Comparison of ENCODE assay signal across 8 cellular contexts in genomic region chr10:117165557-117166419, GRCh38. TPM values are rescaled to one million over a fixed set of nuclear protein-coding genes. Genes with fewer than 3 reads are reported as not detected.
DNase-seq lines count a peak whose midpoint lies in the region; ATAC-seq, FAIRE-seq and TF ChIP-seq lines count a peak whose summit lies in the region.

No MANE protein-coding gene starts in this region.

- H3K9ac ChIP-seq in ES-I3 (ENCODE audit: low read depth, low read length) (peak overlapping the region; percentile 41; the same call in 1 of the 2 replicates), H1 (replicated peaks in 1 of 4; ENCODE audit: extremely low read depth in 1 of 4, low read depth in 3 of 4, low read length in 3 of 4) (no peak overlapping the region)

- no peaks in the 10 kb centered on the region for H3K79me1 ChIP-seq in H1 (ENCODE audit: low read depth, low read length)

- peak overlapping the region in 1 of 4 experiments; percentile 48; a peak in 4 of 8 replicates for H3K4me3 ChIP-seq in H1 (ENCODE audit: extremely low read depth in 1 of 4, insufficient read depth in 2 of 4, low read depth in 3 of 4, low read length in 4 of 4)

- no peak overlapping the region for H4K91ac ChIP-seq in H1 (replicated peaks; ENCODE audit: insufficient read length, low read length)

- POLR2A ChIA-PET in H1 (lab: Charles Lee; ENCODE audit: partially characterized antibody), result interaction anchor here (0.7 to 4.6 kb wide), 2 partner anchors 29 to 36 kb away, joined by 3 to 24 read pairs; partner anchors contain the start of gene VAX1

- H3K4me1 ChIP-seq in ES-I3 (ENCODE audit: insufficient read depth, low read length) (peaks cover 13% of the 10 kb centered on the region), H1 (replicated peaks in 1 of 4; ENCODE audit: control insufficient read depth in 3 of 4, insufficient read depth in 4 of 4, low read length in 3 of 4) (peaks cover 5 to 24% (median 8%) of the 10 kb centered on the region in 4 experiments)

- no peak overlapping the region for H4K8ac ChIP-seq in H1 (ENCODE audit: extremely low read depth, insufficient read depth, low read length)

- H3K23me2 ChIP-seq in H1 (ENCODE audit: low read depth, low read length), result peaks cover 8% of the 10 kb centered on the region

- no peak overlapping the region; the same call in 1 of the 2 replicates for H2AFZ ChIP-seq in H1 (ENCODE audit: low read length)

- TF ChIP-seq RAD21 in H1 (IDR thresholded peaks at IDR 0.05 in 1 of 2, conservative IDR thresholded peaks at IDR 0.05 in 1 of 2; ENCODE audit: low read depth in 2 of 2, low read length in 2 of 2), result peak; percentile 83 to 84

- no peak overlapping the region for H4K5ac ChIP-seq in H1 (ENCODE audit: insufficient read length, low read depth, low read length)

- H3K27me3 ChIP-seq in H1 (replicated peaks in 1 of 4; ENCODE audit: control insufficient read depth in 3 of 4, extremely low read depth in 1 of 4, insufficient read depth in 3 of 4, low read length in 3 of 4), result peaks cover 80 to 98% (median 95%) of the 10 kb centered on the region in 4 experiments

- no peak for FAIRE-seq in H1 (lab: Jason Lieb, UNC)

- no peak overlapping the region for H3K4me3 Mint-ChIP-seq in mesothelial cell of epicardium

- H3K9me3 ChIP-seq in ES-I3 (ENCODE audit: control insufficient read depth, insufficient read depth, low read length) (no peaks in the 10 kb centered on the region), H1 (ENCODE audit: insufficient read depth in 2 of 2, low read depth in 1 of 2, low read length in 1 of 2) (no peaks in the 10 kb centered on the region)

- H3K79me2 ChIP-seq in H1 (ENCODE audit: control insufficient read depth in 1 of 2, insufficient read depth in 2 of 2, low read length in 2 of 2), result no peaks in the 10 kb centered on the region

- no peaks in the 10 kb centered on the region for H3K9me3 Mint-ChIP-seq in mesothelial cell of epicardium

- ATAC-seq in HG03045 (IDR thresholded peaks at IDR 0.05; ENCODE audit: unreplicated experiment) (no peak), GM21447 (IDR thresholded peaks at IDR 0.05; ENCODE audit: unreplicated experiment) (no peak)

- no peak overlapping the region for H3K27ac ChIP-seq in H1 (ENCODE audit: low read depth, low read length)

- H3K36me3 ChIP-seq in ES-I3 (ENCODE audit: insufficient read depth, low read length) (no peaks in the 10 kb centered on the region), H1 (ENCODE audit: control insufficient read depth in 2 of 4, insufficient read depth in 4 of 4, low read length in 3 of 4) (0 out of 8 replicates have a peak, but pooled peaks cover 0 to 3% (median 0%) of the 10 kb centered on the region in 4 experiments)

- H2BK120ac ChIP-seq in H1 (replicated peaks; ENCODE audit: low read depth, low read length), result no peak overlapping the region

- TF ChIP-seq POLR2A in H1 (IDR thresholded peaks at IDR 0.05; ENCODE audit: control extremely low read depth in 1 of 2, low read depth in 2 of 2, low read length in 2 of 2), result no peak

- H3K36me3 Mint-ChIP-seq in mesothelial cell of epicardium, result no peaks in the 10 kb centered on the region

- in situ Hi-C loops in ACHN (cut with HindIII; ENCODE audit: low pct_ligation_motif_present, low pct_unique_long_range_greater_than_20kb, low sequenced_read_pairs), result no loop called here

- H3K23ac ChIP-seq in H1 (ENCODE audit: insufficient read length), result no peak overlapping the region

- H3K56ac ChIP-seq in H1 (replicated peaks; ENCODE audit: insufficient read length, low read depth, low read length), result no peak overlapping the region

- no peak overlapping the region for H3K4ac ChIP-seq in H1 (replicated peaks; ENCODE audit: insufficient read length, low read depth, low read length)

- no peak overlapping the region for H2BK5ac ChIP-seq in H1 (ENCODE audit: low read depth, low read length)

- peaks cover 15% of the 10 kb centered on the region for H3K4me1 Mint-ChIP-seq in mesothelial cell of epicardium

- H3K27me3 Mint-ChIP-seq in mesothelial cell of epicardium (ENCODE audit: low read depth), result peaks cover 99% of the 10 kb centered on the region

- no peak overlapping the region for H3K14ac ChIP-seq in H1 (ENCODE audit: insufficient read length)

- no peak overlapping the region for H2BK20ac ChIP-seq in H1 (ENCODE audit: low read length)

- H2BK12ac ChIP-seq in H1 (ENCODE audit: low read depth, low read length), result no peak overlapping the region

- H3K27ac Mint-ChIP-seq in mesothelial cell of epicardium, result no peak overlapping the region

- 4% methylated on average over 49 of the region's 50 CpGs; no CpG with 5 or more reads in 1 of the 2 experiments for WGBS in H1 (ENCODE audit: extremely low coverage in 1 of 2, insufficient coverage in 1 of 2, insufficient read length in 1 of 2, insufficient replicate concordance in 2 of 2, low coverage in 1 of 2, low lambda C conversion rate in 2 of 2, missing lambda C conversion rate in 1 of 2), 2 experiments

- no peak for TF ChIP-seq EP300 in H1 (IDR thresholded peaks at IDR 0.05; ENCODE audit: borderline replicate concordance in 1 of 2, low read depth in 2 of 2, low read length in 2 of 2)

- no peak overlapping the region for H2AK5ac ChIP-seq in H1 (ENCODE audit: low read depth, low read length)

- peaks cover 18 to 21% of the 10 kb centered on the region in 2 experiments for H4K20me1 ChIP-seq in H1 (replicated peaks in 1 of 2; ENCODE audit: control insufficient read depth in 1 of 2, insufficient read depth in 2 of 2, low read length in 2 of 2)

- CTCF ChIA-PET in H1 (lab: Charles Lee; ENCODE audit: partially characterized antibody), result interaction anchor here (0.6 to 15.5 kb wide), 30 partner anchors 7 to 490 kb away, joined by 3 to 531 read pairs (median 4); partner anchors contain the start of genes SHTN1 and VAX1

- H3K18ac ChIP-seq in H1 (ENCODE audit: extremely low read depth, low read length), result no peak overlapping the region; the same call in 1 of the 2 replicates

- H2BK15ac ChIP-seq in H1 (ENCODE audit: low read length), result no peak overlapping the region

- peak; percentile 82 for DNase-seq in ACHN
- peak; percentile 57 for DNase-seq in RPMI8226
- peak; percentile 73 to 87 for DNase-seq in H1 (ENCODE audit: low read depth in 1 of 2, low spot score in 2 of 2)
- DNase-seq in mesothelial cell of epicardium (ENCODE audit: low spot score in 2 of 2, unreplicated experiment in 2 of 2), result peak; percentile 44 to 79
- DNase-seq in cerebellum (ENCODE audit: low spot score), result no peak

- TF ChIP-seq CTCF in H1 (IDR thresholded peaks at IDR 0.05; ENCODE audit: control extremely low read depth in 1 of 3, insufficient read depth in 1 of 3, low read depth in 1 of 3, low read length in 3 of 3) (peak; percentile 75 to 82 (median 76)), mesothelial cell of epicardium (IDR thresholded peaks at IDR 0.05; ENCODE audit: unreplicated experiment) (peak; percentile 23)

- peak overlapping the region; percentile 38 to 62 for H3K4me2 ChIP-seq in H1 (ENCODE audit: insufficient read depth in 1 of 2, low read depth in 2 of 2, low read length in 2 of 2)

TF ChIP-seq in H1, 55 proteins besides CTCF, POLR2A, EP300 and RAD21 (continues in another document):
- peak; percentile 75 for TF ChIP-seq SUZ12 (IDR thresholded peaks at IDR 0.05; ENCODE audit: low read length)
- 0 out of 2 replicates have a peak, but pooled peaks have one; percentile 18 for TF ChIP-seq YY1 (IDR thresholded peaks at IDR 0.05; ENCODE audit: low read depth, low read length)
- peak; percentile 42; the same call in 1 of the 2 replicates for TF ChIP-seq CBX8 (IDR thresholded peaks at IDR 0.05; ENCODE audit: borderline replicate concordance, low read depth, low read length)
- TF ChIP-seq RNF2 (IDR thresholded peaks at IDR 0.05; ENCODE audit: borderline replicate concordance, low read depth, low read length, missing control alignments, poor library complexity, severe bottlenecking), result peak; percentile 87
- no peak for TF ChIP-seq RBBP5 (IDR thresholded peaks at IDR 0.05; ENCODE audit: borderline replicate concordance, low read depth, low read length)

RNA-seq across cellular contexts. Expression of gene VAX1, which starts 27.7 kb away (rescaled TPM):
- total RNA-seq in H1 (2021; fragmentation: NEBNext Ultra II Directional; extraction: Animal tissue kit (Norgen Biotek cat#: 25700)), result not detected in 2 replicates
- polyA plus RNA-seq in H1 (2011; rRNA removed), result 0.09 TPM in 1 of 2 replicates, not detected in the other
- not detected for polyA plus RNA-seq in H1 (2011; cell fraction: cytosol; rRNA removed)
- not detected for polyA plus RNA-seq in H1 (2011; cell fraction: nucleus; rRNA removed)
- polyA plus RNA-seq in H1 (2012, experiment 1 of 2), result not detected in 4 replicates
- polyA plus RNA-seq in H1 (2012, experiment 2 of 2), result not detected
- polyA plus RNA-seq in H1 (2013, experiment 1 of 2), result 0.02 TPM
- not detected for polyA plus RNA-seq in H1 (2013, experiment 2 of 2)
- polyA minus RNA-seq in H1 (2011; rRNA and poly(A)+ RNA removed), result not detected in 2 replicates
- polyA minus RNA-seq in H1 (2011; cell fraction: cytosol; rRNA and poly(A)+ RNA removed), result not detected
- polyA minus RNA-seq in H1 (2011; cell fraction: nucleus; rRNA and poly(A)+ RNA removed), result not detected
- total RNA-seq in mesothelial cell of epicardium (0.09 TPM in 1 of 3 replicates, not detected in the others), cerebellum (not detected)

RNA-seq across cellular contexts. Expression of gene KCNK18, which starts 31.5 kb away (rescaled TPM):
- total RNA-seq in H1 (2021; fragmentation: NEBNext Ultra II Directional; extraction: Animal tissue kit (Norgen Biotek cat#: 25700)), result not detected in 2 replicates
- polyA plus RNA-seq in H1 (2011; rRNA removed), result not detected in 2 replicates
- not detected for polyA plus RNA-seq in H1 (2011; cell fraction: cytosol; rRNA removed)
- polyA plus RNA-seq in H1 (2011; cell fraction: nucleus; rRNA removed), result not detected
- not detected in 4 replicates for polyA plus RNA-seq in H1 (2012, experiment 1 of 2)
- polyA plus RNA-seq in H1 (2012, experiment 2 of 2), result not detected
- polyA plus RNA-seq in H1 (2013, experiment 1 of 2), result not detected
- not detected for polyA plus RNA-seq in H1 (2013, experiment 2 of 2)
- polyA minus RNA-seq in H1 (2011; rRNA and poly(A)+ RNA removed), result not detected in 2 replicates
- polyA minus RNA-seq in H1 (2011; cell fraction: cytosol; rRNA and poly(A)+ RNA removed), result not detected
- polyA minus RNA-seq in H1 (2011; cell fraction: nucleus; rRNA and poly(A)+ RNA removed), result not detected
- not detected in 3 replicates for total RNA-seq in mesothelial cell of epicardium
- not detected for total RNA-seq in cerebellum
